31 cellular contexts compared by ENCODE assay signal in the genomic region with DNA sequence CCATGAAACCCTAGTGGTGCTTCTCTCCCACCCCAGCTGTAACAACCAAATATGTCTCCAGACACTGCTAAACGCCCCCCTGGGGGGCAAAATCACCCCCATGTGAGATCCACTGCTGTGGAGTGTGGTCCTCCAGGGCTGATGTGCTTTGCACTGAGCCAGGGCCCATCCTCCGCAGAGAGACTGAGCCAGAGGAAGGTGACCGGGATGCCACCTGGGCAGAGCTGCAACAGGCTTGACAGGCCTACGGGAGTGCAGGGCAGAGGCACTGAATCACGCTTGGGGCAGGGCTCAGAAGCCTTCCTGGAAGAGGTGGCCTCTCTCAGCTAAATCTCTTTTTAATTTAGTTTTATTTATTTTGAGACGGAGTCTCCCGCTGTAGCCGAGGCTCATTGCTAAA. TPM values are rescaled to one million over a fixed set of nuclear protein-coding genes. Genes with fewer than 3 reads are reported as not detected.
"Had no signal": no experiment of that assay in that cellular context is flagged by ENCODE, and none has a peak within 500 bp of the region (broad histone marks: within the 10 kb centered on the region; RNA-seq: fewer than 3 reads in every experiment).

No MANE protein-coding gene starts in this region.

- H3K9me3 Mint-ChIP-seq: activated naive CD8-positive, alpha-beta T cell treated with anti-CD3 and anti-CD28 coated beads for 36 hours; activated T-cell treated with anti-CD3 and anti-CD28 coated beads, Interleukin-2, amount 50 U/mL, for 72 hours; mesothelial cell of epicardium; naive thymus-derived CD4-positive, alpha-beta T cell; neural progenitor cell; stimulated activated naive CD8-positive, alpha-beta T cell treated with anti-CD3 and anti-CD28 coated beads, Interleukin-15, Interleukin-2, amounts not matched to agents 100 ng/mL and 50 ng/mL, for 24 hours; T-helper 2 cell treated with Interferon-gamma antibody and Interleukin-4, amounts not matched to agents 5 μg/mL and 100 μg/mL, for 36 hours; type B pancreatic cell had no signal

- H3K4me3 ChIP-seq: adrenal gland, body of pancreas, cardiac muscle cell, colonic mucosa, heart left ventricle, neural progenitor cell, ovary, right lobe of liver, uterus had no signal

- H3K4me3 Mint-ChIP-seq: activated naive CD8-positive, alpha-beta T cell treated with anti-CD3 and anti-CD28 coated beads for 36 hours; activated T-cell treated with anti-CD3 and anti-CD28 coated beads, Interleukin-2, amount 50 U/mL, for 72 hours; mesothelial cell of epicardium; T-helper 2 cell treated with Interferon-gamma antibody and Interleukin-4, amounts not matched to agents 5 μg/mL and 100 μg/mL, for 36 hours had no signal

- H3K27ac Mint-ChIP-seq: activated naive CD8-positive, alpha-beta T cell treated with anti-CD3 and anti-CD28 coated beads for 36 hours; activated T-cell treated with anti-CD3 and anti-CD28 coated beads, Interleukin-2, amount 50 U/mL, for 72 hours; mesothelial cell of epicardium; neural progenitor cell; progenitor cell of endocrine pancreas; stimulated activated naive CD8-positive, alpha-beta T cell treated with anti-CD3 and anti-CD28 coated beads, Interleukin-15, Interleukin-2, amounts not matched to agents 100 ng/mL and 50 ng/mL, for 24 hours; T-helper 2 cell treated with Interferon-gamma antibody and Interleukin-4, amounts not matched to agents 5 μg/mL and 100 μg/mL, for 36 hours had no signal

- H2AFZ ChIP-seq: neural progenitor cell had no signal

- FAIRE-seq: islet of Langerhans had no signal

- H3K36me3 Mint-ChIP-seq: activated naive CD8-positive, alpha-beta T cell treated with anti-CD3 and anti-CD28 coated beads for 36 hours; type B pancreatic cell had no signal

- DNase-seq: activated CD4-positive, alpha-beta T cell treated with anti-CD3 and anti-CD28 coated beads, Interleukin-2, amount 50 U/mL, for 4 hours; activated CD4-positive, CD25-positive, alpha-beta regulatory T cell; activated naive CD4-positive, alpha-beta T cell; activated naive CD8-positive, alpha-beta T cell treated with anti-CD3 and anti-CD28 coated beads for 36 hours; activated T-cell treated with anti-CD3 and anti-CD28 coated beads for 4 hours; activated T-cell treated with anti-CD3 and anti-CD28 coated beads, Interleukin-2, amount 50 U/mL, for 72 hours; adrenal gland; body of pancreas; cerebellar nuclear complex; colonic mucosa; effector memory CD4-positive, alpha-beta T cell; foreskin fibroblast; heart left ventricle; naive thymus-derived CD4-positive, alpha-beta T cell; ovary; right lobe of liver; stimulated activated CD4-positive, alpha-beta T cell treated with anti-CD3 and anti-CD28 coated beads, Interleukin-12 subunit alpha, Interleukin-12 subunit beta, amount 100 ng/mL, for 4 hours; stimulated activated CD4-positive, alpha-beta T cell treated with anti-CD3 and anti-CD28 coated beads, Interleukin-4, amount 100 ng/mL, for 1 hour; substantia nigra; T-helper 1 cell; uterus had no signal

- H3K4me2 ChIP-seq: neural progenitor cell had no signal

- H3K36me3 ChIP-seq: colonic mucosa, neural progenitor cell, ovary, uterus had no signal

- H3K4me1 ChIP-seq: colonic mucosa had no signal

- H3K9ac ChIP-seq: neural progenitor cell had no signal

- ATAC-seq: activated T-cell treated with anti-CD3 and anti-CD28 coated beads, Interleukin-2, amount 50 U/mL, for 72 hours; body of pancreas; heart left ventricle; left cardiac atrium; naive thymus-derived CD4-positive, alpha-beta T cell; right lobe of liver had no signal

- H3K9me3 ChIP-seq: adrenal gland, body of pancreas, colonic mucosa, heart left ventricle, ovary, right lobe of liver, uterus had no signal

- H3K27ac ChIP-seq: adrenal gland, body of pancreas, cardiac muscle cell, colonic mucosa, heart left ventricle, neural progenitor cell, ovary, right lobe of liver, uterus had no signal

- H3K27me3 ChIP-seq: body of pancreas, colonic mucosa, ovary, right lobe of liver, uterus had no signal

RNA-seq across cellular contexts. Expression of a gene that starts 4.4 kb away (rescaled TPM):
- total RNA-seq: activated naive CD8-positive, alpha-beta T cell treated with anti-CD3 and anti-CD28 coated beads for 36 hours; activated T-cell treated with anti-CD3 and anti-CD28 coated beads, Interleukin-2, amount 50 U/mL, for 72 hours; mesothelial cell of epicardium; progenitor cell of endocrine pancreas had no signal
- polyA plus RNA-seq: adrenal gland; aorta; naive thymus-derived CD4-positive, alpha-beta T cell had no signal

RNA-seq across cellular contexts. Expression of a gene that starts 57.6 kb away (rescaled TPM):
- polyA plus RNA-seq: naive thymus-derived CD4-positive, alpha-beta T cell had no signal
